1 cellular context compared by ENCODE assay signal in the genomic region with DNA sequence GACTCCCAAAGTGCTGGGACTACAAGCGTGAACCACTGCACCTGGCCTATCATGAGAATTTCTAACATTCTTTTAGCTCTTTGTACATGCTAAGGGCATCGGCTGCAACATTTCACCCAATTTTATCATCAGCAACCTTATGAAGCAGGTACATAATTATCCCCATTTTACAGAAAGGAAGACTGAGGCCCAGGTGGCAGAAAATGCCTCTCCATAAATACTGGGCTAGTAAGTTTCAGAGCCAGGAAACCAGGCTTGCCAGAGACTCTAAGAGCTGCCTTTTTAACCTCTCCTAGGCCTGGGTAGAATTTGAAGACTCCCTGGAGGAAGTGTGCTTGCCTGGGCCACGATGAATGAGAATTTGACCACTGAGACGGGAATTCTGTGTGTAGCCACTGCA.
A peak's percentile ranks its signal among the peaks of the same experiment; 100 is the strongest.
TF ChIP-seq lines count a peak whose summit lies in the region.

No MANE protein-coding gene starts in this region.

TF ChIP-seq in K562, 482 proteins besides CTCF, POLR2A, EP300 and RAD21:
- no peak for TF ChIP-seq RUNX1 (IDR thresholded peaks at IDR 0.05; ENCODE audit: low read depth)
- no peak for TF ChIP-seq KDM5B (IDR thresholded peaks at IDR 0.05; ENCODE audit: insufficient replicate concordance, low read depth, low read length)
- TF ChIP-seq BRD4 (IDR thresholded peaks at IDR 0.05): no peak
- no peak for TF ChIP-seq STAG1 (CRISPR knock-in tag; IDR thresholded peaks at IDR 0.05; ENCODE audit: borderline replicate concordance)
- TF ChIP-seq RBM25 (IDR thresholded peaks at IDR 0.05; ENCODE audit: low read depth, low read length, severe bottlenecking): peak; percentile 95
- TF ChIP-seq HDAC2 (IDR thresholded peaks at IDR 0.05): peak; percentile 81; the same call in 1 of the 2 replicates
- no peak for TF ChIP-seq ZKSCAN8 (CRISPR knock-in tag; IDR thresholded peaks at IDR 0.05)
- TF ChIP-seq CBX1 (IDR thresholded peaks at IDR 0.05; ENCODE audit: low read depth): 0 out of 2 replicates have a peak, but pooled peaks have one; percentile 76
- no peak for TF ChIP-seq RBBP5 (IDR thresholded peaks at IDR 0.05; ENCODE audit: borderline replicate concordance, insufficient read depth, low read length, poor library complexity, severe bottlenecking)
- no peak for TF ChIP-seq ATF2 (CRISPR knock-in tag; IDR thresholded peaks at IDR 0.05)
- peak in 1 of 2 experiments; percentile 87; a peak in 3 of 4 replicates for TF ChIP-seq RCOR1 (IDR thresholded peaks at IDR 0.05; ENCODE audit: borderline replicate concordance in 1 of 2, low read depth in 2 of 2, low read length in 2 of 2)
- TF ChIP-seq BCOR (IDR thresholded peaks at IDR 0.05): peak; percentile 97
- TF ChIP-seq CAMTA2 (CRISPR knock-in tag; conservative IDR thresholded peaks at IDR 0.05): no peak
- TF ChIP-seq ELF2 (CRISPR knock-in tag; IDR thresholded peaks at IDR 0.05): no peak
- peak; percentile 81; the same call in 1 of the 2 replicates for TF ChIP-seq SMARCA5 (IDR thresholded peaks at IDR 0.05)
- no peak for TF ChIP-seq ZNF778 (CRISPR knock-in tag; IDR thresholded peaks at IDR 0.05)
- peak; percentile 97 for TF ChIP-seq CHD4 (IDR thresholded peaks at IDR 0.05; ENCODE audit: insufficient read depth, insufficient replicate concordance, low read depth, low read length, poor library complexity, severe bottlenecking)
- TF ChIP-seq ETV1 (tag; conservative IDR thresholded peaks at IDR 0.05; ENCODE audit: low read depth): no peak
- TF ChIP-seq SAP30 (IDR thresholded peaks at IDR 0.05; ENCODE audit: borderline replicate concordance, insufficient read depth, low read depth, low read length, poor library complexity, severe bottlenecking): no peak
- peak; percentile 96 for TF ChIP-seq ADNP (tag; IDR thresholded peaks at IDR 0.05)
- TF ChIP-seq, protein P1, sequence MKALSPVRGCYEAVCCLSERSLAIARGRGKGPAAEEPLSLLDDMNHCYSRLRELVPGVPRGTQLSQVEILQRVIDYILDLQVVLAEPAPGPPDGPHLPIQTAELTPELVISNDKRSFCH (CRISPR knock-in tag; IDR thresholded peaks at IDR 0.05): no peak
- TF ChIP-seq, protein P1 (tag; IDR thresholded peaks at IDR 0.05): no peak
- no peak for TF ChIP-seq IRF9 (tag; IDR thresholded peaks at IDR 0.05)
- no peak for TF ChIP-seq NFRKB (IDR thresholded peaks at IDR 0.05; ENCODE audit: low read depth)
- no peak for TF ChIP-seq HES1 (IDR thresholded peaks at IDR 0.05; ENCODE audit: low read depth)
- no peak for TF ChIP-seq PHTF2 (CRISPR knock-in tag; IDR thresholded peaks at IDR 0.05)
- TF ChIP-seq CBX3 (IDR thresholded peaks at IDR 0.05; ENCODE audit: borderline replicate concordance in 1 of 2, low read length in 2 of 2): peak in 1 of 2 experiments; percentile 49; a peak in 1 of 3 replicates
- no peak for TF ChIP-seq SRSF7 (optimal IDR thresholded peaks at IDR 0.05; ENCODE audit: low read depth, low read length)
- TF ChIP-seq TCF7 (IDR thresholded peaks at IDR 0.05; ENCODE audit: borderline replicate concordance): no peak
- TF ChIP-seq KDM1A (IDR thresholded peaks at IDR 0.05): peak; percentile 76 to 86
- no peak for TF ChIP-seq HDAC1 (IDR thresholded peaks at IDR 0.05)
- TF ChIP-seq, protein P2, sequence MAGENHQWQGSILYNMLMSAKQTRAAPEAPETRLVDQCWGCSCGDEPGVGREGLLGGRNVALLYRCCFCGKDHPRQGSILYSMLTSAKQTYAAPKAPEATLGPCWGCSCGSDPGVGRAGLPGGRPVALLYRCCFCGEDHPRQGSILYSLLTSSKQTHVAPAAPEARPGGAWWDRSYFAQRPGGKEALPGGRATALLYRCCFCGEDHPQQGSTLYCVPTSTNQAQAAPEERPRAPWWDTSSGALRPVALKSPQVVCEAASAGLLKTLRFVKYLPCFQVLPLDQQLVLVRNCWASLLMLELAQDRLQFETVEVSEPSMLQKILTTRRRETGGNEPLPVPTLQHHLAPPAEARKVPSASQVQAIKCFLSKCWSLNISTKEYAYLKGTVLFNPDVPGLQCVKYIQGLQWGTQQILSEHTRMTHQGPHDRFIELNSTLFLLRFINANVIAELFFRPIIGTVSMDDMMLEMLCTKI (IDR thresholded peaks at IDR 0.05; ENCODE audit: partially characterized antibody): no peak
- TF ChIP-seq NR4A1 (CRISPR knock-in tag; IDR thresholded peaks at IDR 0.05): no peak
- no peak for TF ChIP-seq NR4A1 (tag; IDR thresholded peaks at IDR 0.05)
- no peak for TF ChIP-seq KLF13 (tag; IDR thresholded peaks at IDR 0.05; ENCODE audit: borderline replicate concordance, low read depth)
TF ChIP-seq in K562: peak in this region for 10.
